In the genomic region with DNA sequence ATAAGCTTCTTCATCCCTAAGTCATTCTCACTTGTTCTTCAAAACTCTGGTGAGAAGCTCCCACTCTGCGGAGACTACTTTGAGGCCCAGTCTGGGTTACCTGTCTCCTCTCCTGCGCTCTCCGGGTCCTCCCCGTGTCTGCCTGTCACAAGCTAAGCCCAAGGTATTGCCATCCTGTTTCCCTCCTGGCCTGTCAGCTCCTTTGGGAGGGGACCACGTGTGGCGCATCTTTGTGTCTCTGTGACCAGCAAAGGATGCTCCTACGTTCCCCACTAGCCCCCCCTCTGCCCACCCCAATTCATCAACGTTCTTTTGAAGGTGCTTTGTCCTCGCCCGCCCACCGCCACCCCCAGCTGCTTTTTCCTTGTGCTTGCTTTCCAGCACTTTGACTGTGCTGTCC, we compare ENCODE assay signal across 27 cellular contexts. TPM values are rescaled to one million over a fixed set of nuclear protein-coding genes. Genes with fewer than 3 reads are reported as not detected.
DNase-seq lines count a peak whose midpoint lies in the region; ATAC-seq and TF ChIP-seq lines count a peak whose summit lies in the region.
"Had no signal": no experiment of that assay in that cellular context is flagged by ENCODE, and none has a peak within 500 bp of the region (broad histone marks: within the 10 kb centered on the region; RNA-seq: fewer than 3 reads in every experiment).

No MANE protein-coding gene starts in this region.

- peak overlapping the region; percentile 52; the same call in 1 of the 2 replicates for H2BK120ac ChIP-seq in IMR-90 (ENCODE audit: low read depth, low read length)

- peak overlapping the region; percentile 7 to 83 (median 59) for H3K27ac Mint-ChIP-seq in nephron
- H3K27ac Mint-ChIP-seq: activated CD4-positive, alpha-beta memory T cell treated with anti-CD3 and anti-CD28 coated beads, Interleukin-2, amount 10 ng/mL, durations not matched to agents 7 days and 5 days; activated naive CD8-positive, alpha-beta T cell treated with anti-CD3 and anti-CD28 coated beads for 36 hours; natural killer cell; T-helper 1 cell treated with Interleukin-12 subunit alpha and Interleukin-12 subunit beta and Interleukin-4 antibody, amounts not matched to agents 30 μg/mL and 1 μg/mL, for 36 hours had no signal

- no peaks in the 10 kb centered on the region for H4K20me1 ChIP-seq in IMR-90 (ENCODE audit: insufficient read depth, low read length)

- H3K79me1 ChIP-seq in IMR-90 (ENCODE audit: low read depth in 1 of 2, low read length in 2 of 2), result no peaks in the 10 kb centered on the region

- dilution Hi-C loops in IMR-90 (cut with HindIII; ENCODE audit: low sequenced_read_pairs, unreplicated experiment), result no loop called here

- no peak overlapping the region for H3K4me2 ChIP-seq in IMR-90 (ENCODE audit: low read depth, low read length)
- H3K4me2 ChIP-seq: SK-N-SH had no signal

- CTCF ChIA-PET in IMR-90 (lab: Yijun Ruan, JAX), result interaction anchor here (1.7 kb wide), 1 partner anchor 83 kb away, joined by 3 read pairs; no protein-coding TSS in a partner anchor

- H3K9ac ChIP-seq in IMR-90 (ENCODE audit: low read depth, low read length), result no peak overlapping the region
- H3K9ac ChIP-seq: SK-N-SH had no signal

- peak overlapping the region; percentile 91; the same call in 1 of the 3 replicates for H2BK15ac ChIP-seq in IMR-90 (ENCODE audit: low read depth, low read length)

- H2AK9ac ChIP-seq in IMR-90 (replicated peaks; ENCODE audit: low read depth, low read length, poor library complexity), result no peak overlapping the region

- DNase-seq in IMR-90 (no peak), breast epithelium (ENCODE audit: low spot score in 2 of 2) (no peak), thyroid gland (no peak), NCI-H1092 (lab: John Stamatoyannopoulos, UW) (no peak), globus pallidus (ENCODE audit: low spot score) (no peak), dermis blood vessel endothelial cell (no peak)
- DNase-seq: activated CD4-positive, alpha-beta memory T cell treated with anti-CD3 and anti-CD28 coated beads, Interleukin-2, amount 10 ng/mL, durations not matched to agents 7 days and 5 days; activated CD4-positive, CD25-positive, alpha-beta regulatory T cell treated with anti-CD3 and anti-CD28 coated beads, Interleukin-2, amount 50 U/mL, for 72 hours; activated naive CD8-positive, alpha-beta T cell treated with anti-CD3 and anti-CD28 coated beads for 36 hours; cerebellar nuclear complex; DMS79; GF-D8; H7; islet precursor cell; natural killer cell; NCI-H1436; NCI-H2081 treated with DMSO at 0.1 percent for 48 hours; NCI-H446 treated with DMSO at 0.1 percent for 48 hours; NCI-H82; SK-N-SH; stimulated activated naive CD4-positive, alpha-beta T cell had no signal

- TF ChIP-seq POLR2A in IMR-90 (IDR thresholded peaks at IDR 0.05; ENCODE audit: low read depth, low read length) (no peak), breast epithelium (IDR thresholded peaks at IDR 0.05) (no peak), thyroid gland (IDR thresholded peaks at IDR 0.05) (no peak)

- in situ Hi-C loops in IMR-90 (cut with MboI; ENCODE audit: low sequenced_read_pairs), result no loop called here

- 0 out of 2 replicates have a peak overlapping the region, but pooled peaks have one; percentile 36 for H3K4ac ChIP-seq in IMR-90 (ENCODE audit: low read depth, low read length)

- peak overlapping the region; percentile 56; the same call in 1 of the 2 replicates for H2BK20ac ChIP-seq in IMR-90 (ENCODE audit: low read depth, low read length)

- H3K4me1 Mint-ChIP-seq in nephron, result peaks cover 51% of the 10 kb centered on the region
- H3K4me1 Mint-ChIP-seq: activated CD4-positive, alpha-beta memory T cell treated with anti-CD3 and anti-CD28 coated beads, Interleukin-2, amount 10 ng/mL, durations not matched to agents 7 days and 5 days; activated naive CD8-positive, alpha-beta T cell treated with anti-CD3 and anti-CD28 coated beads for 36 hours; natural killer cell had no signal

- peaks cover 5% of the 10 kb centered on the region for H3K27me3 Mint-ChIP-seq in nephron (ENCODE audit: low read depth)
- H3K27me3 Mint-ChIP-seq: activated naive CD8-positive, alpha-beta T cell treated with anti-CD3 and anti-CD28 coated beads for 36 hours had no signal

- H3K9me3 ChIP-seq in IMR-90 (ENCODE audit: control insufficient read depth, insufficient read depth, low read length) (peaks cover 11% of the 10 kb centered on the region), breast epithelium (no peaks in the 10 kb centered on the region), thyroid gland (no peaks in the 10 kb centered on the region)
- H3K9me3 ChIP-seq: SK-N-SH had no signal

- ATAC-seq in IMR-90 (ENCODE audit: low read depth), result no peak
- ATAC-seq: K562, natural killer cell had no signal

- 0 out of 2 replicates have a peak overlapping the region, but pooled peaks have one; percentile 26 for H4K91ac ChIP-seq in IMR-90 (ENCODE audit: insufficient read depth, low read depth, low read length)

- H3K27me3 ChIP-seq in IMR-90 (ENCODE audit: control insufficient read depth, insufficient read depth, low read length) (no peaks in the 10 kb centered on the region), breast epithelium (no peaks in the 10 kb centered on the region), thyroid gland (no peaks in the 10 kb centered on the region)

- no peak overlapping the region for H3K56ac ChIP-seq in IMR-90 (ENCODE audit: extremely low read depth, insufficient read depth, low read length)

- no peak overlapping the region for H3K4me3 Mint-ChIP-seq in nephron
- H3K4me3 Mint-ChIP-seq: activated CD4-positive, alpha-beta memory T cell treated with anti-CD3 and anti-CD28 coated beads, Interleukin-2, amount 10 ng/mL, durations not matched to agents 7 days and 5 days; activated naive CD8-positive, alpha-beta T cell treated with anti-CD3 and anti-CD28 coated beads for 36 hours; natural killer cell; T-helper 1 cell treated with Interleukin-12 subunit alpha and Interleukin-12 subunit beta and Interleukin-4 antibody, amounts not matched to agents 30 μg/mL and 1 μg/mL, for 36 hours had no signal

- H3K23ac ChIP-seq in IMR-90 (ENCODE audit: low read depth, low read length), result no peak overlapping the region

- H3K14ac ChIP-seq in IMR-90 (replicated peaks; ENCODE audit: low read depth, low read length), result no peak overlapping the region

- peak overlapping the region; percentile 43 for H3K18ac ChIP-seq in IMR-90 (ENCODE audit: low read depth, low read length)

- WGBS in IMR-90 (ENCODE audit: extremely low coverage in 2 of 2, insufficient read length in 1 of 2), 2 experiments, result 100% methylated on average over 1 of the region's 11 CpGs; no CpG with 5 or more reads in 1 of the 2 experiments
- 81 to 83% methylated on average over 10 to 11 of the region's 11 CpGs for WGBS in thyroid gland, 2 donors

- H3K4me3 ChIP-seq in IMR-90 (ENCODE audit: insufficient read depth, low read depth, low read length), result no peak overlapping the region
- H3K4me3 ChIP-seq in breast epithelium, result no peak overlapping the region
- no peak overlapping the region for H3K4me3 ChIP-seq in thyroid gland (replicated peaks in 1 of 3)
- H3K4me3 ChIP-seq: K562 had no signal

- peak overlapping the region; percentile 46 for H2AFZ ChIP-seq in IMR-90 (replicated peaks; ENCODE audit: low read length, poor library complexity)

- no peak overlapping the region; the same call in 1 of the 2 replicates for H3K27ac ChIP-seq in IMR-90 (ENCODE audit: insufficient read depth, low read length)
- H3K27ac ChIP-seq in breast epithelium, result peak overlapping the region; percentile 70 to 71
- peak overlapping the region; percentile 40 to 90 (median 88) for H3K27ac ChIP-seq in thyroid gland

- no TSS peak for BruUV-seq in IMR-90 (replicated peaks; lab: Mats Ljungman, UMichigan)

- H2BK5ac ChIP-seq in IMR-90 (ENCODE audit: low read depth, low read length, poor library complexity, severe bottlenecking), result no peak overlapping the region

- POLR2A ChIA-PET in IMR-90 (lab: Charles Lee; ENCODE audit: unreplicated experiment), result no interaction called here

- peak overlapping the region; percentile 86 for H2AK5ac ChIP-seq in IMR-90 (ENCODE audit: low read depth, low read length)

- H3K4me1 ChIP-seq in IMR-90 (ENCODE audit: control insufficient read depth, insufficient read depth, low read length), result peaks cover 22% of the 10 kb centered on the region
- H3K4me1 ChIP-seq in breast epithelium, result peaks cover 0 to 9% of the 10 kb centered on the region in 2 donors
- H3K4me1 ChIP-seq in thyroid gland, result peaks cover 42 to 48% of the 10 kb centered on the region in 2 donors

- H4K5ac ChIP-seq in IMR-90 (ENCODE audit: low read depth, low read length), result peak overlapping the region; percentile 58; the same call in 1 of the 2 replicates

- no peak for TF ChIP-seq RAD21 in IMR-90 (IDR thresholded peaks at IDR 0.05; ENCODE audit: low read length)

- TF ChIP-seq CTCF in IMR-90 (conservative IDR thresholded peaks at IDR 0.05; ENCODE audit: low read depth, low read length) (no peak), breast epithelium (IDR thresholded peaks at IDR 0.05) (no peak), nephron (IDR thresholded peaks at IDR 0.05; ENCODE audit: unreplicated experiment in 3 of 3) (no peak), thyroid gland (IDR thresholded peaks at IDR 0.05) (no peak)

- intact Hi-C loops in IMR-90 (cut with micrococcal nuclease) (no loop called here), breast epithelium (cut with DNase I; ENCODE audit: low total_unique reads) (no loop called here), thyroid gland (cut with DNase I) (no loop called here)

- H4K8ac ChIP-seq in IMR-90 (ENCODE audit: low read depth in 2 of 2, low read length in 2 of 2), result no peak overlapping the region

- H3K36me3 Mint-ChIP-seq in nephron (ENCODE audit: low read depth), result peaks cover 5% of the 10 kb centered on the region
- H3K36me3 Mint-ChIP-seq: activated naive CD8-positive, alpha-beta T cell treated with anti-CD3 and anti-CD28 coated beads for 36 hours; natural killer cell had no signal

- H3K36me3 ChIP-seq in IMR-90 (ENCODE audit: control insufficient read depth, insufficient read depth, low read length) (no peaks in the 10 kb centered on the region), breast epithelium (no peaks in the 10 kb centered on the region), thyroid gland (no peaks in the 10 kb centered on the region)

- H3K9me3 Mint-ChIP-seq in nephron, result peaks cover 7% of the 10 kb centered on the region
- H3K9me3 Mint-ChIP-seq: activated CD4-positive, alpha-beta memory T cell treated with anti-CD3 and anti-CD28 coated beads, Interleukin-2, amount 10 ng/mL, durations not matched to agents 7 days and 5 days; T-helper 1 cell treated with Interleukin-12 subunit alpha and Interleukin-12 subunit beta and Interleukin-4 antibody, amounts not matched to agents 30 μg/mL and 1 μg/mL, for 36 hours had no signal

- peaks cover 3% of the 10 kb centered on the region; the same call in 1 of the 2 replicates for H3K9me1 ChIP-seq in IMR-90 (ENCODE audit: insufficient read depth, low read length)

RNA-seq across cellular contexts. Expression of a gene that starts 31.8 kb away (rescaled TPM):
- 11.3 and 11.4 TPM in 2 replicates for total RNA-seq in IMR-90 (2012; rRNA removed)
- polyA plus RNA-seq in IMR-90 (2012; rRNA removed), result 80.8 and 87.9 TPM in 2 replicates
- 107 and 230 TPM in 2 replicates for polyA plus RNA-seq in IMR-90 (2012; cell fraction: cytosol; rRNA removed)
- 78.8 and 81.4 TPM in 2 replicates for polyA plus RNA-seq in IMR-90 (2012; cell fraction: nucleus; rRNA removed; ENCODE audit: low replicate concordance)
- 100 to 1,000 TPM; 115 to 293 (median 267) TPM for total RNA-seq in breast epithelium
- 100 to 1,000 TPM in 3 of 4 donors, 10 to 100 TPM in 1; 52.3 to 199 (median 163) TPM for total RNA-seq in thyroid gland
- 0.34 and 0.56 TPM in 2 replicates for total RNA-seq in dermis blood vessel endothelial cell
- total RNA-seq: activated CD4-positive, alpha-beta memory T cell treated with anti-CD3 and anti-CD28 coated beads, Interleukin-2, amount 10 ng/mL, durations not matched to agents 7 days and 5 days had no signal
- polyA plus RNA-seq: K562 had no signal

RNA-seq across cellular contexts. Expression of a gene that starts 57.4 kb away (rescaled TPM):
- total RNA-seq in IMR-90 (2012; rRNA removed) (0.28 and 0.36 TPM in 2 replicates), breast epithelium (1 to 10 TPM in 2 of 3 donors, under 1 TPM in 1; 0.48 to 2.0 (median 1.3) TPM), thyroid gland (1 to 10 TPM in 1 of 4 donors, under 1 TPM in 1, not detected in 2; 0.45 to 4.2 TPM), dermis blood vessel endothelial cell (0.34 and 1.3 TPM in 2 replicates)
- 0.29 and 0.50 TPM in 2 replicates for polyA plus RNA-seq in IMR-90 (2012; rRNA removed)
- 0.04 and 0.08 TPM in 2 replicates for polyA plus RNA-seq in IMR-90 (2012; cell fraction: cytosol; rRNA removed)
- polyA plus RNA-seq in IMR-90 (2012; cell fraction: nucleus; rRNA removed; ENCODE audit: low replicate concordance), result 0.07 and 0.11 TPM in 2 replicates
- total RNA-seq: K562 had no signal
- polyA plus RNA-seq: K562, SK-N-SH had no signal

RNA-seq across cellular contexts. Expression of a gene that starts 57.5 kb away (rescaled TPM):
- total RNA-seq in IMR-90 (2012; rRNA removed) (not detected in 2 replicates), breast epithelium (not detected), thyroid gland (under 1 TPM in 1 of 4 donors, not detected in 3; 0.13 TPM), dermis blood vessel endothelial cell (not detected in 2 replicates)
- not detected in 2 replicates for polyA plus RNA-seq in IMR-90 (2012; rRNA removed)
- polyA plus RNA-seq in IMR-90 (2012; cell fraction: cytosol; rRNA removed), result not detected in 2 replicates
- not detected in 2 replicates for polyA plus RNA-seq in IMR-90 (2012; cell fraction: nucleus; rRNA removed; ENCODE audit: low replicate concordance)
- total RNA-seq: H7, HT1080, K562, temporal lobe had no signal
- polyA plus RNA-seq: BJ, SK-N-SH had no signal
